11 cellular contexts compared by ENCODE assay signal in the genomic region with DNA sequence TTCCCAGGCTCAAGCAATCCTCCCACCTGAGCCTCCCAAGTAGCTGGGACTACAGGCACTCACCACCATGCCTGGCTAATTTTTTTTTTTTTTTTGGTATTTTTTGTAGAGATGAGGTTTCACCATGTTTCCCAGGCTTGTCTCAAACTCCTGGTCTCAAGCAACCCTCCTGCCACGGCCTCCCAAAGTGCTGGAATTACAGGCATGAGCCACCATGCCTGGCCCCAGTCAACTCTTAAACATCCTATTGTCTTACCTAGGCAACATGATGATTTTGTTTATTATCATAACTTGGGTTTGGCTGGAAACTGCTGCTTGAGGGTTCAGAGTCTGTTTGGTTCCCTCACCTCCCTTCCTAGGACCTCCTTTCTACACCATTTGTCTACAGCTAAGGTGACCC. TPM values are rescaled to one million over a fixed set of nuclear protein-coding genes. Genes with fewer than 3 reads are reported as not detected.
A peak's percentile ranks its signal among the peaks of the same experiment; 100 is the strongest.
DNase-seq lines count a peak whose midpoint lies in the region; ATAC-seq, FAIRE-seq and TF ChIP-seq lines count a peak whose summit lies in the region.
"Not testable (repeated sequence)": the region's sequence is repeated elsewhere in the genome, so short reads cannot be mapped to it uniquely, and the experiment has no call there.
"Had no signal": no experiment of that assay in that cellular context is flagged by ENCODE, and none has a peak within 500 bp of the region (broad histone marks: within the 10 kb centered on the region; RNA-seq: fewer than 3 reads in every experiment).

No MANE protein-coding gene starts in this region.

- TF ChIP-seq CTCF in ascending aorta (IDR thresholded peaks at IDR 0.05); K562 (IDR thresholded peaks at IDR 0.05 in 2 of 3, conservative IDR thresholded peaks at IDR 0.05 in 1 of 3; ENCODE audit: insufficient read depth in 2 of 3, low read depth in 1 of 3, low read length in 3 of 3); H1 (IDR thresholded peaks at IDR 0.05; ENCODE audit: control extremely low read depth in 1 of 3, insufficient read depth in 1 of 3, low read depth in 1 of 3, low read length in 3 of 3); HepG2 (CRISPR knock-in tag; IDR thresholded peaks at IDR 0.05); thoracic aorta (IDR thresholded peaks at IDR 0.05): not testable (repeated sequence)

- CTCF ChIA-PET in K562 (lab: Yijun Ruan, JAX; ENCODE audit: low intra/inter-chr PET ratio), result interaction anchor here (0.6 to 4.4 kb wide), 2 partner anchors 28 to 330 kb away, joined by 4 to 113 read pairs; a partner anchor contains a TSS
- CTCF ChIA-PET in H1 (lab: Charles Lee; ENCODE audit: partially characterized antibody), result interaction anchor here (0.7 to 2.8 kb wide), 8 partner anchors 18 to 712 kb away, joined by 3 to 29 read pairs (median 4); no protein-coding TSS in a partner anchor
- CTCF ChIA-PET in HepG2 (lab: Yijun Ruan, JAX; ENCODE audit: low intra/inter-chr PET ratio, low total read pairs), result interaction anchor here (0.6 to 5.0 kb wide), 2 partner anchors 27 to 334 kb away, joined by 3 to 90 read pairs; no protein-coding TSS in a partner anchor

- TF ChIP-seq EP300 in K562 (IDR thresholded peaks at IDR 0.05; ENCODE audit: low read length); H1 (IDR thresholded peaks at IDR 0.05; ENCODE audit: borderline replicate concordance in 1 of 2, low read depth in 2 of 2, low read length in 2 of 2); HepG2 (IDR thresholded peaks at IDR 0.05; ENCODE audit: low read depth in 2 of 2, low read length in 2 of 2); HepG2 (CRISPR knock-in tag; IDR thresholded peaks at IDR 0.05; ENCODE audit: borderline replicate concordance): not testable (repeated sequence)

- 91% methylated on average over 1 of the region's 1 CpG for WGBS in K562 (ENCODE audit: insufficient coverage, low coverage, missing lambda C conversion rate)
- 82% methylated on average over 1 of the region's 1 CpG; no CpG with 5 or more reads in 1 of the 2 experiments for WGBS in H1 (ENCODE audit: extremely low coverage in 1 of 2, insufficient coverage in 1 of 2, insufficient read length in 1 of 2, insufficient replicate concordance in 2 of 2, low coverage in 1 of 2, low lambda C conversion rate in 2 of 2, missing lambda C conversion rate in 1 of 2), 2 experiments
- WGBS in HepG2 (ENCODE audit: low lambda C conversion rate), result 89% methylated on average over 1 of the region's 1 CpG

- not testable (repeated sequence) for H3K14ac ChIP-seq in H1 (ENCODE audit: insufficient read length)

- H3K79me2 ChIP-seq in K562 (ENCODE audit: control insufficient read depth, insufficient read depth, low read length) (peaks cover 15% of the 10 kb centered on the region), H1 (ENCODE audit: control insufficient read depth in 1 of 2, insufficient read depth in 2 of 2, low read length in 2 of 2) (peaks cover 0 to 23% of the 10 kb centered on the region in 2 experiments; a peak in 2 of 4 replicates), HepG2 (ENCODE audit: insufficient read depth, low read length) (peaks cover 33% of the 10 kb centered on the region)

- not testable (repeated sequence) for H3K4me2 ChIP-seq in K562 (ENCODE audit: insufficient read depth, low read length); H1 (ENCODE audit: insufficient read depth in 1 of 2, low read depth in 2 of 2, low read length in 2 of 2); HepG2 (ENCODE audit: low read depth, low read length)

- ATAC-seq in K562; HepG2; thoracic aorta (ENCODE audit: insufficient number of reproducible peaks, low FRiP score, low read depth): not testable (repeated sequence)

- not testable (repeated sequence) for H3K56ac ChIP-seq in H1 (replicated peaks; ENCODE audit: insufficient read length, low read depth, low read length)

- not testable (repeated sequence) for DNase-seq in ascending aorta (ENCODE audit: low spot score in 2 of 2); K562 (ENCODE audit: extremely low read depth in 1 of 4, low spot score in 3 of 4); H1 (ENCODE audit: low read depth in 1 of 2, low spot score in 2 of 2); HepG2 (ENCODE audit: low spot score); thoracic aorta (ENCODE audit: low spot score)

- in situ Hi-C loops in K562 (cut with MboI); HepG2 (cut with HindIII; ENCODE audit: extremely low pct_ligation_motif_present, low pct_unique_long_range_greater_than_20kb): not testable (repeated sequence)

- not testable (repeated sequence) for FAIRE-seq in K562 (lab: Jason Lieb, UNC); H1 (lab: Jason Lieb, UNC); HepG2 (lab: Jason Lieb, UNC)

- H2AFZ ChIP-seq in K562 (ENCODE audit: low read depth, low read length); H1 (ENCODE audit: low read length); HepG2 (ENCODE audit: low read length): not testable (repeated sequence)

- H2BK5ac ChIP-seq in H1 (ENCODE audit: low read depth, low read length), result not testable (repeated sequence)

- H3K23me2 ChIP-seq in H1 (ENCODE audit: low read depth, low read length), result not testable (repeated sequence)

- H2AK5ac ChIP-seq in H1 (ENCODE audit: low read depth, low read length), result 0 out of 2 replicates have a peak overlapping the region, but pooled peaks have one; percentile 39

- H4K20me1 ChIP-seq in K562 (replicated peaks; ENCODE audit: control insufficient read depth, insufficient read depth, low read length); H1 (replicated peaks in 1 of 2; ENCODE audit: control insufficient read depth in 1 of 2, insufficient read depth in 2 of 2, low read length in 2 of 2); HepG2 (ENCODE audit: insufficient read depth, low read length): not testable (repeated sequence)

- TF ChIP-seq POLR2A in K562 (conservative IDR thresholded peaks at IDR 0.05) (0 out of 2 replicates have a peak, but pooled peaks have one; percentile 32), HepG2 (IDR thresholded peaks at IDR 0.05; ENCODE audit: insufficient read depth in 1 of 2, low read depth in 2 of 2, low read length in 2 of 2) (peak; percentile 35 to 40; a peak in 1 of 4 replicates)
- not testable (repeated sequence) for TF ChIP-seq POLR2A in H1 (IDR thresholded peaks at IDR 0.05; ENCODE audit: control extremely low read depth in 1 of 2, low read depth in 2 of 2, low read length in 2 of 2)

- not testable (repeated sequence) for H4K91ac ChIP-seq in H1 (replicated peaks; ENCODE audit: insufficient read length, low read length)

- H2BK12ac ChIP-seq in H1 (ENCODE audit: low read depth, low read length), result not testable (repeated sequence)

- not testable (repeated sequence) for H3K4ac ChIP-seq in H1 (replicated peaks; ENCODE audit: insufficient read length, low read depth, low read length)

- not testable (repeated sequence) for BruUV-seq in K562 (replicated peaks; lab: Mats Ljungman, UMichigan); HepG2 (replicated peaks; lab: Mats Ljungman, UMichigan)

- intact Hi-C loops in ascending aorta (cut with DNase I), result loop anchor here (10.0 kb wide), 3 partner anchors 494 to 1914 kb away; a partner anchor contains a TSS
- intact Hi-C loops in K562 (cut with micrococcal nuclease); HepG2 (cut with micrococcal nuclease; ENCODE audit: unreplicated experiment): not testable (repeated sequence)

- POLR2A ChIA-PET in K562 (lab: Yijun Ruan, JAX) (interaction anchor here (0.8 kb wide), 2 partner anchors 29 to 32 kb away, joined by 3 to 4 read pairs; no protein-coding TSS in a partner anchor), HepG2 (lab: Yijun Ruan, JAX) (interaction anchor here (1.3 kb wide), 1 partner anchor 18 kb away, joined by 3 read pairs; no protein-coding TSS in a partner anchor)
- POLR2A ChIA-PET in H1 (lab: Charles Lee; ENCODE audit: partially characterized antibody), result not testable (repeated sequence)

- not testable (repeated sequence) for H3K18ac ChIP-seq in H1 (ENCODE audit: extremely low read depth, low read length)

- not testable (repeated sequence) for H2BK15ac ChIP-seq in H1 (ENCODE audit: low read length)

- H3K4me1 ChIP-seq in ascending aorta (peaks cover 5 to 13% of the 10 kb centered on the region in 2 donors), K562 (replicated peaks in 1 of 2; ENCODE audit: control insufficient read depth in 2 of 2, insufficient read depth in 2 of 2, low read length in 2 of 2) (peaks cover 0 to 12% of the 10 kb centered on the region in 2 experiments; a peak in 3 of 5 replicates), HepG2 (ENCODE audit: insufficient read depth, low read length) (peaks cover 49% of the 10 kb centered on the region), thoracic aorta (ENCODE audit: control insufficient read depth in 1 of 2, low read depth in 2 of 2) (peaks cover 23 to 56% of the 10 kb centered on the region in 2 donors)
- not testable (repeated sequence) for H3K4me1 ChIP-seq in H1 (replicated peaks in 1 of 4; ENCODE audit: control insufficient read depth in 3 of 4, insufficient read depth in 4 of 4, low read length in 3 of 4)

- H4K5ac ChIP-seq in H1 (ENCODE audit: insufficient read length, low read depth, low read length), result not testable (repeated sequence)

- not testable (repeated sequence) for H3K23ac ChIP-seq in H1 (ENCODE audit: insufficient read length)

- H3K9ac ChIP-seq in K562 (ENCODE audit: insufficient read depth in 1 of 2, low read depth in 2 of 2, low read length in 2 of 2); H1 (replicated peaks in 1 of 4; ENCODE audit: extremely low read depth in 1 of 4, low read depth in 3 of 4, low read length in 3 of 4); HepG2 (ENCODE audit: insufficient read depth, low read depth, low read length): not testable (repeated sequence)

- H3K9me1 ChIP-seq in K562 (ENCODE audit: control insufficient read depth, insufficient read depth, low read length), result not testable (repeated sequence)

- not testable (repeated sequence) for H3K4me3 ChIP-seq in ascending aorta; K562; H1 (ENCODE audit: extremely low read depth in 1 of 4, insufficient read depth in 2 of 4, low read depth in 3 of 4, low read length in 4 of 4); HepG2 (replicated peaks in 1 of 3; ENCODE audit: insufficient read depth in 1 of 3, low read depth in 2 of 3, low read length in 3 of 3); thoracic aorta

- peaks cover 0 to 13% of the 10 kb centered on the region in 2 donors for H3K9me3 ChIP-seq in ascending aorta
- not testable (repeated sequence) for H3K9me3 ChIP-seq in K562 (replicated peaks; ENCODE audit: control insufficient read depth, insufficient read depth, low read depth, low read length); H1 (ENCODE audit: insufficient read depth in 2 of 2, low read depth in 1 of 2, low read length in 1 of 2); HepG2 (ENCODE audit: low read length); thoracic aorta

- not testable (repeated sequence) for H2BK120ac ChIP-seq in H1 (replicated peaks; ENCODE audit: low read depth, low read length)

- peaks cover 14% of the 10 kb centered on the region for H3K79me1 ChIP-seq in H1 (ENCODE audit: low read depth, low read length)

- H4K8ac ChIP-seq in H1 (ENCODE audit: extremely low read depth, insufficient read depth, low read length), result not testable (repeated sequence)

- not testable (repeated sequence) for H3K27me3 ChIP-seq in ascending aorta; H1 (replicated peaks in 1 of 4; ENCODE audit: control insufficient read depth in 3 of 4, extremely low read depth in 1 of 4, insufficient read depth in 3 of 4, low read length in 3 of 4); HepG2 (ENCODE audit: control insufficient read depth in 1 of 2, insufficient read depth in 2 of 2, low read length in 2 of 2); thoracic aorta (replicated peaks; ENCODE audit: insufficient read depth)
- H3K27me3 ChIP-seq in K562 (ENCODE audit: control insufficient read depth in 2 of 2, insufficient read depth in 2 of 2, low read length in 2 of 2), result peaks cover 8 to 25% of the 10 kb centered on the region in 2 experiments

- not testable (repeated sequence) for TF ChIP-seq RAD21 in K562 (CRISPR knock-in tag; conservative IDR thresholded peaks at IDR 0.05 in 1 of 2, IDR thresholded peaks at IDR 0.05 in 1 of 2); H1 (IDR thresholded peaks at IDR 0.05 in 1 of 2, conservative IDR thresholded peaks at IDR 0.05 in 1 of 2; ENCODE audit: low read depth in 2 of 2, low read length in 2 of 2); HepG2 (CRISPR knock-in tag; IDR thresholded peaks at IDR 0.05)

- H3K36me3 ChIP-seq in ascending aorta (peaks cover 41 to 43% of the 10 kb centered on the region in 2 donors), K562 (ENCODE audit: control insufficient read depth, insufficient read depth, low read length) (peaks cover 44% of the 10 kb centered on the region; the same call in 2 of the 3 replicates), H1 (ENCODE audit: control insufficient read depth in 2 of 4, insufficient read depth in 4 of 4, low read length in 3 of 4) (peaks cover 15 to 46% (median 23%) of the 10 kb centered on the region in 4 experiments; a peak in 7 of 8 replicates), HepG2 (replicated peaks in 1 of 2; ENCODE audit: control insufficient read depth in 1 of 2, insufficient read depth in 2 of 2, low read length in 2 of 2) (peaks cover 20 to 42% of the 10 kb centered on the region in 2 experiments), thoracic aorta (peaks cover 45% of the 10 kb centered on the region)

- H2BK20ac ChIP-seq in H1 (ENCODE audit: low read length), result not testable (repeated sequence)

- peak overlapping the region; percentile 48 to 68 for H3K27ac ChIP-seq in ascending aorta
- not testable (repeated sequence) for H3K27ac ChIP-seq in K562 (ENCODE audit: extremely low read depth, low read depth, low read length); H1 (ENCODE audit: low read depth, low read length); HepG2 (ENCODE audit: extremely low read length, insufficient read depth, low read length)
- peak overlapping the region; percentile 8 to 33 for H3K27ac ChIP-seq in thoracic aorta

RNA-seq across cellular contexts. Expression of a gene that starts 6.7 kb away (rescaled TPM):
- total RNA-seq in ascending aorta (85.5 TPM), K562 (2014; rRNA removed) (24.1 and 37.6 TPM in 2 replicates), K562 (2014; rRNA removed; fragmentation: Illumina TruSeq; extraction: Trizol) (29.5 and 33.6 TPM in 2 replicates), K562 (2015; rRNA removed; fragmentation: Illumina TruSeq; extraction: Trizol) (39.2 and 41.0 TPM in 2 replicates), K562 (2021) (44.8 and 46.3 TPM in 2 replicates), HepG2 (2016; rRNA removed; fragmentation: Illumina TruSeq; extraction: Trizol) (125 and 159 TPM in 2 replicates), thoracic aorta (100 to 1,000 TPM; 195 to 229 TPM)
- 16.1 and 24.5 TPM in 2 replicates for total RNA-seq in K562 (2011; cell fraction: chromatin; rRNA removed; ENCODE audit: low replicate concordance)
- total RNA-seq in K562 (2011; cell fraction: nucleolus; rRNA removed), result 19.7 and 24.8 TPM in 2 replicates
- 16.6 and 20.7 TPM in 2 replicates for total RNA-seq in K562 (2011; cell fraction: nucleoplasm; rRNA removed)
- polyA plus RNA-seq in K562 (2011; rRNA removed) (27.4 and 30.8 TPM in 2 replicates), K562 (2014; fragmentation: Illumina TruSeq; extraction: Trizol) (46.5 and 51.6 TPM in 2 replicates), K562 (2014; fragmentation: Nextera tagmentation; extraction: Ambion mirVana) (10 to 100 TPM in 1 of 2 experiments, 1 to 10 TPM in 1; 8.6 to 12.7 TPM), K562 (2014; rRNA removed) (22.4 and 27.7 TPM in 2 replicates), H1 (2011; rRNA removed) (41.6 and 52.4 TPM in 2 replicates), HepG2 (2011; rRNA removed) (45.1 and 49.5 TPM in 2 replicates)
- polyA plus RNA-seq in K562 (2011; cell fraction: cytosol; rRNA removed), result 25.5 and 37.7 TPM in 2 replicates
- polyA plus RNA-seq in K562 (2011; cell fraction: nucleus; rRNA removed), result 10.3 and 12.1 TPM in 2 replicates
- 19.7 and 39.1 TPM in 2 replicates for polyA plus RNA-seq in K562 (2012)
- polyA minus RNA-seq in K562 (2011; rRNA and poly(A)+ RNA removed), result 50.6 and 57.9 TPM in 2 replicates
- polyA minus RNA-seq in K562 (2011; cell fraction: cytosol; rRNA and poly(A)+ RNA removed), result 47.5 and 49.1 TPM in 2 replicates
- 10.2 and 12.7 TPM in 2 replicates for polyA minus RNA-seq in K562 (2011; cell fraction: nucleus; rRNA and poly(A)+ RNA removed)
- total RNA-seq in H1 (2021; fragmentation: NEBNext Ultra II Directional; extraction: Animal tissue kit (Norgen Biotek cat#: 25700)), result 78.5 and 78.7 TPM in 2 replicates
- polyA plus RNA-seq in H1 (2011; cell fraction: cytosol; rRNA removed), result 53.9 TPM
- polyA plus RNA-seq in H1 (2011; cell fraction: nucleus; rRNA removed), result 44.8 TPM
- 51.5 to 64.7 TPM (median 54.2 TPM) in 4 replicates for polyA plus RNA-seq in H1 (2012, experiment 1 of 2)
- 34.2 TPM for polyA plus RNA-seq in H1 (2012, experiment 2 of 2)
- polyA plus RNA-seq in H1 (2013, experiment 1 of 2), result 37.2 TPM
- polyA plus RNA-seq in H1 (2013, experiment 2 of 2), result 38.1 TPM
- 84.4 and 92.7 TPM in 2 replicates for polyA minus RNA-seq in H1 (2011; rRNA and poly(A)+ RNA removed)
- polyA minus RNA-seq in H1 (2011; cell fraction: cytosol; rRNA and poly(A)+ RNA removed), result 56.1 TPM
- 29.8 TPM for polyA minus RNA-seq in H1 (2011; cell fraction: nucleus; rRNA and poly(A)+ RNA removed)
- total RNA-seq in HepG2 (2016; cell fraction: cytosol; rRNA removed; fragmentation: Illumina TruSeq; extraction: Trizol; ENCODE audit: low read depth), result 11.5 TPM in 2 replicates
- total RNA-seq in HepG2 (2016; cell fraction: insoluble cytoplasmic fraction; rRNA removed; fragmentation: Illumina TruSeq; extraction: Trizol), result 126 and 146 TPM in 2 replicates
- 48.8 and 50.7 TPM in 2 replicates for total RNA-seq in HepG2 (2016; cell fraction: membrane; rRNA removed; fragmentation: Illumina TruSeq; extraction: Trizol)
- 50.9 and 56.2 TPM in 2 replicates for total RNA-seq in HepG2 (2016; cell fraction: nucleus; rRNA removed; fragmentation: Illumina TruSeq; extraction: Trizol)
- 39.2 and 42.4 TPM in 2 replicates for polyA plus RNA-seq in HepG2 (2011; cell fraction: cytosol; rRNA removed)
- 15.7 and 19.6 TPM in 2 replicates for polyA plus RNA-seq in HepG2 (2011; cell fraction: nucleus; rRNA removed)
- polyA plus RNA-seq in HepG2 (2012), result 51.6 and 52.8 TPM in 2 replicates
- 7.5 and 7.7 TPM in 2 replicates for polyA plus RNA-seq in HepG2 (2016; cell fraction: cytosol; fragmentation: Illumina TruSeq; extraction: Trizol; ENCODE audit: low read depth)
- 131 and 144 TPM in 2 replicates for polyA plus RNA-seq in HepG2 (2016; cell fraction: insoluble cytoplasmic fraction; fragmentation: Illumina TruSeq; extraction: Trizol; ENCODE audit: low read depth)
- polyA plus RNA-seq in HepG2 (2016; cell fraction: membrane; fragmentation: Illumina TruSeq; extraction: Trizol; ENCODE audit: low read depth), result 23.3 and 23.6 TPM in 2 replicates
- 57.5 and 58.3 TPM in 2 replicates for polyA plus RNA-seq in HepG2 (2016; cell fraction: nucleus; fragmentation: Illumina TruSeq; extraction: Trizol; ENCODE audit: insufficient read depth, low read depth)
- 58.5 and 119 TPM in 2 replicates for polyA minus RNA-seq in HepG2 (2011; rRNA and poly(A)+ RNA removed; ENCODE audit: low replicate concordance)
- polyA minus RNA-seq in HepG2 (2011; cell fraction: cytosol; rRNA and poly(A)+ RNA removed), result 51.9 and 56.8 TPM in 2 replicates
- 20.2 and 23.6 TPM in 2 replicates for polyA minus RNA-seq in HepG2 (2011; cell fraction: nucleus; rRNA and poly(A)+ RNA removed)

RNA-seq across cellular contexts. Expression of a gene that starts 25.1 kb away (rescaled TPM):
- total RNA-seq in ascending aorta (4.8 TPM), K562 (2014; rRNA removed) (not detected in 2 replicates), K562 (2014; rRNA removed; fragmentation: Illumina TruSeq; extraction: Trizol) (not detected in 2 replicates), K562 (2015; rRNA removed; fragmentation: Illumina TruSeq; extraction: Trizol) (not detected in 2 replicates), K562 (2021) (not detected in 2 replicates), HepG2 (2016; rRNA removed; fragmentation: Illumina TruSeq; extraction: Trizol) (0.24 and 0.44 TPM in 2 replicates), thoracic aorta (10 to 100 TPM; 16.6 to 34.0 TPM)
- total RNA-seq in K562 (2011; cell fraction: chromatin; rRNA removed; ENCODE audit: low replicate concordance), result not detected in 2 replicates
- total RNA-seq in K562 (2011; cell fraction: nucleolus; rRNA removed), result not detected in 2 replicates
- total RNA-seq in K562 (2011; cell fraction: nucleoplasm; rRNA removed), result not detected in 2 replicates
- polyA plus RNA-seq in K562 (2011; rRNA removed) (not detected in 2 replicates), K562 (2014; fragmentation: Illumina TruSeq; extraction: Trizol) (not detected in 2 replicates), K562 (2014; fragmentation: Nextera tagmentation; extraction: Ambion mirVana) (not detected), K562 (2014; rRNA removed) (not detected in 2 replicates), H1 (2011; rRNA removed) (30.9 and 31.3 TPM in 2 replicates), HepG2 (2011; rRNA removed) (0.07 TPM in 1 of 2 replicates, not detected in the other)
- not detected in 2 replicates for polyA plus RNA-seq in K562 (2011; cell fraction: cytosol; rRNA removed)
- polyA plus RNA-seq in K562 (2011; cell fraction: nucleus; rRNA removed), result not detected in 2 replicates
- polyA plus RNA-seq in K562 (2012), result not detected in 2 replicates
- not detected in 2 replicates for polyA minus RNA-seq in K562 (2011; rRNA and poly(A)+ RNA removed)
- polyA minus RNA-seq in K562 (2011; cell fraction: cytosol; rRNA and poly(A)+ RNA removed), result not detected in 2 replicates
- not detected in 2 replicates for polyA minus RNA-seq in K562 (2011; cell fraction: nucleus; rRNA and poly(A)+ RNA removed)
- total RNA-seq in H1 (2021; fragmentation: NEBNext Ultra II Directional; extraction: Animal tissue kit (Norgen Biotek cat#: 25700)), result 33.8 and 36.6 TPM in 2 replicates
- polyA plus RNA-seq in H1 (2011; cell fraction: cytosol; rRNA removed), result 42.2 TPM
- 23.0 TPM for polyA plus RNA-seq in H1 (2011; cell fraction: nucleus; rRNA removed)
- polyA plus RNA-seq in H1 (2012, experiment 1 of 2), result 36.6 to 43.7 TPM (median 39.6 TPM) in 4 replicates
- 20.7 TPM for polyA plus RNA-seq in H1 (2012, experiment 2 of 2)
- polyA plus RNA-seq in H1 (2013, experiment 1 of 2), result 21.9 TPM
- 22.9 TPM for polyA plus RNA-seq in H1 (2013, experiment 2 of 2)
- 43.9 and 44.9 TPM in 2 replicates for polyA minus RNA-seq in H1 (2011; rRNA and poly(A)+ RNA removed)
- 66.6 TPM for polyA minus RNA-seq in H1 (2011; cell fraction: cytosol; rRNA and poly(A)+ RNA removed)
- polyA minus RNA-seq in H1 (2011; cell fraction: nucleus; rRNA and poly(A)+ RNA removed), result 31.0 TPM
- not detected in 2 replicates for total RNA-seq in HepG2 (2016; cell fraction: cytosol; rRNA removed; fragmentation: Illumina TruSeq; extraction: Trizol; ENCODE audit: low read depth)
- 0.24 TPM in 1 of 2 replicates, not detected in the other for total RNA-seq in HepG2 (2016; cell fraction: insoluble cytoplasmic fraction; rRNA removed; fragmentation: Illumina TruSeq; extraction: Trizol)
- total RNA-seq in HepG2 (2016; cell fraction: membrane; rRNA removed; fragmentation: Illumina TruSeq; extraction: Trizol), result not detected in 2 replicates
- not detected in 2 replicates for total RNA-seq in HepG2 (2016; cell fraction: nucleus; rRNA removed; fragmentation: Illumina TruSeq; extraction: Trizol)
- polyA plus RNA-seq in HepG2 (2011; cell fraction: cytosol; rRNA removed), result 0.12 TPM in 1 of 2 replicates, not detected in the other
- polyA plus RNA-seq in HepG2 (2011; cell fraction: nucleus; rRNA removed), result not detected in 2 replicates
- polyA plus RNA-seq in HepG2 (2012), result not detected in 2 replicates
- not detected in 2 replicates for polyA plus RNA-seq in HepG2 (2016; cell fraction: cytosol; fragmentation: Illumina TruSeq; extraction: Trizol; ENCODE audit: low read depth)
- polyA plus RNA-seq in HepG2 (2016; cell fraction: insoluble cytoplasmic fraction; fragmentation: Illumina TruSeq; extraction: Trizol; ENCODE audit: low read depth), result not detected in 2 replicates
- polyA plus RNA-seq in HepG2 (2016; cell fraction: membrane; fragmentation: Illumina TruSeq; extraction: Trizol; ENCODE audit: low read depth), result not detected in 2 replicates
- polyA plus RNA-seq in HepG2 (2016; cell fraction: nucleus; fragmentation: Illumina TruSeq; extraction: Trizol; ENCODE audit: insufficient read depth, low read depth), result not detected in 2 replicates
- not detected in 2 replicates for polyA minus RNA-seq in HepG2 (2011; rRNA and poly(A)+ RNA removed; ENCODE audit: low replicate concordance)
- not detected in 2 replicates for polyA minus RNA-seq in HepG2 (2011; cell fraction: cytosol; rRNA and poly(A)+ RNA removed)
- not detected in 2 replicates for polyA minus RNA-seq in HepG2 (2011; cell fraction: nucleus; rRNA and poly(A)+ RNA removed)
- total RNA-seq: CD4-positive, alpha-beta memory T cell; CD4-positive, CD25-positive, alpha-beta regulatory T cell; CD8-positive, alpha-beta memory T cell; G401; GM12878 had no signal
- polyA plus RNA-seq: CD14-positive monocyte; CD4-positive, alpha-beta memory T cell; CD4-positive, CD25-positive, alpha-beta regulatory T cell; CD8-positive, alpha-beta memory T cell had no signal
